Comparison of ENCODE assay signal across 14 cellular contexts in genomic region chr1:225736651-225737097, GRCh38. TPM values are rescaled to one million over a fixed set of nuclear protein-coding genes. Genes with fewer than 3 reads are reported as not detected.
A peak's percentile ranks its signal among the peaks of the same experiment; 100 is the strongest.
DNase-seq lines count a peak whose midpoint lies in the region; ATAC-seq, FAIRE-seq and TF ChIP-seq lines count a peak whose summit lies in the region.
"Had no signal": no experiment of that assay in that cellular context is flagged by ENCODE, and none has a peak within 500 bp of the region (broad histone marks: within the 10 kb centered on the region; RNA-seq: fewer than 3 reads in every experiment).

No MANE protein-coding gene starts in this region.

- H3K4me3 ChIP-seq in BE2C (ENCODE audit: low read depth, low read length) (peak overlapping the region; percentile 11), hepatocyte (no peak overlapping the region), gastrocnemius medialis (no peak overlapping the region), lower leg skin (ENCODE audit: low read depth, poor library complexity, severe bottlenecking) (no peak overlapping the region)
- H3K4me3 ChIP-seq: dorsolateral prefrontal cortex had no signal

- H3K4me3 Mint-ChIP-seq in activated naive CD4-positive, alpha-beta T cell treated with anti-CD3 and anti-CD28 coated beads for 36 hours, result no peak overlapping the region
- H3K4me3 Mint-ChIP-seq: natural killer cell had no signal

- no peaks in the 10 kb centered on the region for H3K9me2 ChIP-seq in hepatocyte (replicated peaks; ENCODE audit: insufficient read depth)

- no peaks in the 10 kb centered on the region for H3K36me3 Mint-ChIP-seq in activated naive CD4-positive, alpha-beta T cell treated with anti-CD3 and anti-CD28 coated beads for 36 hours (ENCODE audit: low read depth)
- H3K36me3 Mint-ChIP-seq: natural killer cell had no signal

- peak; percentile 26 for DNase-seq in BE2C
- DNase-seq in hepatocyte (ENCODE audit: low spot score), result no peak
- DNase-seq in gastrocnemius medialis, result no peak
- no peak for DNase-seq in HTR-8/SVneo (ENCODE audit: insufficient read length, low spot score)
- no peak for DNase-seq in activated naive CD4-positive, alpha-beta T cell treated with anti-CD3 and anti-CD28 coated beads for 36 hours
- no peak for DNase-seq in lower leg skin (ENCODE audit: low spot score in 2 of 2)
- no peak for DNase-seq in NCI-H774 (lab: John Stamatoyannopoulos, UW)
- DNase-seq: activated CD4-positive, alpha-beta T cell treated with anti-CD3 and anti-CD28 coated beads for 1 hour; DMS 273 treated with DMSO at 0.1 percent for 48 hours; dorsolateral prefrontal cortex; natural killer cell; NCI-H1105 had no signal

- H3K27me3 ChIP-seq in BE2C (no peaks in the 10 kb centered on the region), hepatocyte (no peaks in the 10 kb centered on the region), gastrocnemius medialis (no peaks in the 10 kb centered on the region)
- H3K27me3 ChIP-seq: dorsolateral prefrontal cortex had no signal

- H3K9me3 Mint-ChIP-seq in activated naive CD4-positive, alpha-beta T cell treated with anti-CD3 and anti-CD28 coated beads for 36 hours, result no peaks in the 10 kb centered on the region
- H3K9me3 Mint-ChIP-seq: natural killer cell had no signal

- TF ChIP-seq CTCF in BE2C (IDR thresholded peaks at IDR 0.05; ENCODE audit: low read depth, low read length), result no peak
- TF ChIP-seq CTCF in hepatocyte (IDR thresholded peaks at IDR 0.05; ENCODE audit: poor library complexity), result no peak
- TF ChIP-seq CTCF in gastrocnemius medialis (IDR thresholded peaks at IDR 0.05 in 4 of 5, conservative IDR thresholded peaks at IDR 0.05 in 1 of 5), result no peak
- TF ChIP-seq CTCF in lower leg skin (IDR thresholded peaks at IDR 0.05), result no peak

- H3K36me3 ChIP-seq in BE2C (no peaks in the 10 kb centered on the region), hepatocyte (replicated peaks; ENCODE audit: insufficient read depth, low read depth) (no peaks in the 10 kb centered on the region), gastrocnemius medialis (no peaks in the 10 kb centered on the region)

- TF ChIP-seq POLR2A in gastrocnemius medialis (IDR thresholded peaks at IDR 0.05) (no peak), lower leg skin (IDR thresholded peaks at IDR 0.05) (no peak)

- H4K20me1 ChIP-seq in hepatocyte (ENCODE audit: insufficient read depth, poor library complexity, severe bottlenecking), result no peaks in the 10 kb centered on the region

- H3K4me1 ChIP-seq in BE2C, result peaks cover 29% of the 10 kb centered on the region
- peaks cover 22% of the 10 kb centered on the region for H3K4me1 ChIP-seq in hepatocyte (ENCODE audit: insufficient read depth)
- peaks cover 14 to 21% of the 10 kb centered on the region in 2 donors for H3K4me1 ChIP-seq in gastrocnemius medialis

- no peaks in the 10 kb centered on the region for H3K27me3 Mint-ChIP-seq in activated naive CD4-positive, alpha-beta T cell treated with anti-CD3 and anti-CD28 coated beads for 36 hours (ENCODE audit: low read depth)

- H3K4me1 Mint-ChIP-seq in activated naive CD4-positive, alpha-beta T cell treated with anti-CD3 and anti-CD28 coated beads for 36 hours (ENCODE audit: low read depth), result no peaks in the 10 kb centered on the region
- H3K4me1 Mint-ChIP-seq: natural killer cell had no signal

- no peak overlapping the region for H3K27ac Mint-ChIP-seq in activated naive CD4-positive, alpha-beta T cell treated with anti-CD3 and anti-CD28 coated beads for 36 hours
- H3K27ac Mint-ChIP-seq: natural killer cell had no signal

- WGBS in hepatocyte (ENCODE audit: low lambda C conversion rate, missing lambda C conversion rate), result 72% methylated on average over 7 of the region's 7 CpGs
- WGBS in lower leg skin, 2 donors, result 73% methylated on average over 7 of the region's 7 CpGs

- intact Hi-C loops in gastrocnemius medialis (cut with DNase I; ENCODE audit: low total_unique reads) (no loop called here), lower leg skin (cut with DNase I; ENCODE audit: low total_unique reads) (no loop called here)
- intact Hi-C loops in activated naive CD4-positive, alpha-beta T cell treated with anti-CD3 and anti-CD28 coated beads for 36 hours (cut with micrococcal nuclease), result no loop called here

- in situ Hi-C loops in gastrocnemius medialis (cut with MboI; ENCODE audit: low sequenced_read_pairs in 4 of 4), result no loop called here

- H3K27ac ChIP-seq in angular gyrus (ENCODE audit: low read depth, low read length) (peak overlapping the region; percentile 26), hepatocyte (peak overlapping the region; percentile 56), gastrocnemius medialis (peak overlapping the region; percentile 57 to 84 (median 74))

- FAIRE-seq in HTR-8/SVneo (lab: Jason Lieb, UNC), result no peak
- FAIRE-seq: islet of Langerhans had no signal

- peak in 1 of 2 donors; percentile 1 for ATAC-seq in gastrocnemius medialis
- ATAC-seq: natural killer cell had no signal

- H3K9me3 ChIP-seq in BE2C (no peaks in the 10 kb centered on the region), hepatocyte (ENCODE audit: low read depth) (no peaks in the 10 kb centered on the region), gastrocnemius medialis (no peaks in the 10 kb centered on the region)

- H2AFZ ChIP-seq in hepatocyte, result no peak overlapping the region

- H3K79me2 ChIP-seq in hepatocyte, result no peaks in the 10 kb centered on the region

- H3K4me2 ChIP-seq in hepatocyte, result peak overlapping the region; percentile 2

- CTCF ChIA-PET in activated naive CD4-positive, alpha-beta T cell treated with anti-CD3 and anti-CD28 coated beads for 36 hours (lab: Charles Lee), result interaction anchor here (1.0 kb wide), 1 partner anchor 88 kb away, joined by 3 read pairs; no protein-coding TSS in a partner anchor

RNA-seq across cellular contexts. Expression of gene SRP9, which starts 41.0 kb away (rescaled TPM):
- 555 TPM for polyA plus RNA-seq in BE2C (2012; ENCODE audit: insufficient read depth, insufficient read length, low read depth)
- 414 and 445 TPM in 2 replicates for total RNA-seq in hepatocyte
- polyA plus RNA-seq in hepatocyte, result 309 and 360 TPM in 2 replicates
- total RNA-seq in gastrocnemius medialis, result 100 to 1,000 TPM; 182 to 207 (median 198) TPM
- total RNA-seq in activated naive CD4-positive, alpha-beta T cell treated with anti-CD3 and anti-CD28 coated beads for 36 hours, result 100 to 1,000 TPM; 356 to 363 TPM
- 100 to 1,000 TPM; 117 to 191 (median 154) TPM for total RNA-seq in lower leg skin
